Comparison of ENCODE assay signal across 8 cellular contexts in genomic region chr6:118796548-118796947, GRCh38.
DNase-seq lines count a peak whose midpoint lies in the region; TF ChIP-seq lines count a peak whose summit lies in the region.
"Not testable (repeated sequence)": the region's sequence is repeated elsewhere in the genome, so short reads cannot be mapped to it uniquely, and the experiment has no call there.

No MANE protein-coding gene starts in this region.

- H3K27ac ChIP-seq in CD4-positive, alpha-beta memory T cell (ENCODE audit: low read depth, low read length): peak overlapping the region; percentile 36
- H3K27ac ChIP-seq in esophagus squamous epithelium: not testable (repeated sequence)

- H3K9me3 ChIP-seq in CD4-positive, alpha-beta memory T cell (ENCODE audit: control insufficient read depth in 1 of 2, low read length in 2 of 2); esophagus squamous epithelium: not testable (repeated sequence)

- not testable (repeated sequence) for TF ChIP-seq POLR2A in esophagus squamous epithelium (IDR thresholded peaks at IDR 0.05)

- not testable (repeated sequence) for H3K4me3 ChIP-seq in CD4-positive, alpha-beta memory T cell (ENCODE audit: low read length in 2 of 2); esophagus squamous epithelium

- peaks cover 0 to 38% (median 24%) of the 10 kb centered on the region in 8 donors for H3K9me3 Mint-ChIP-seq in CD4-positive, alpha-beta memory T cell
- H3K9me3 Mint-ChIP-seq in activated CD4-positive, alpha-beta memory T cell treated with anti-CD3 and anti-CD28 coated beads for 36 hours: peaks cover 28% of the 10 kb centered on the region

- not testable (repeated sequence) for H3K27me3 Mint-ChIP-seq in CD4-positive, alpha-beta memory T cell; activated CD4-positive, alpha-beta memory T cell treated with anti-CD3 and anti-CD28 coated beads for 36 hours

- H3K4me3 Mint-ChIP-seq in CD4-positive, alpha-beta memory T cell: peak overlapping the region; percentile 58 to 94 (median 80)
- peak overlapping the region; percentile 2 for H3K4me3 Mint-ChIP-seq in activated CD4-positive, alpha-beta memory T cell treated with anti-CD3 and anti-CD28 coated beads for 36 hours

- H3K4me1 Mint-ChIP-seq in CD4-positive, alpha-beta memory T cell: peaks cover 32 to 73% (median 49%) of the 10 kb centered on the region in 4 donors
- peaks cover 34% of the 10 kb centered on the region for H3K4me1 Mint-ChIP-seq in activated CD4-positive, alpha-beta memory T cell treated with anti-CD3 and anti-CD28 coated beads for 36 hours (ENCODE audit: low read depth)

- peak in 2 of 6 experiments; percentile 15 to 17 for TF ChIP-seq CTCF in esophagus squamous epithelium (IDR thresholded peaks at IDR 0.05)

- peaks cover 36% of the 10 kb centered on the region for H3K4me1 ChIP-seq in CD4-positive, alpha-beta memory T cell (ENCODE audit: insufficient read depth, low read length)
- peaks cover 8 to 11% (median 8%) of the 10 kb centered on the region in 3 donors for H3K4me1 ChIP-seq in esophagus squamous epithelium

- 57 to 59% methylated on average over 3 to 5 of the region's 9 CpGs for WGBS in esophagus squamous epithelium, 2 donors

- not testable (repeated sequence) for H3K27me3 ChIP-seq in CD4-positive, alpha-beta memory T cell (ENCODE audit: insufficient read depth, low read length); esophagus squamous epithelium

- peak overlapping the region; percentile 90 to 99 (median 99) for H3K27ac Mint-ChIP-seq in CD4-positive, alpha-beta memory T cell
- peak overlapping the region; percentile 81 for H3K27ac Mint-ChIP-seq in activated CD4-positive, alpha-beta memory T cell treated with anti-CD3 and anti-CD28 coated beads for 36 hours

- H3K36me3 ChIP-seq in CD4-positive, alpha-beta memory T cell (ENCODE audit: insufficient read depth, low read length); esophagus squamous epithelium: not testable (repeated sequence)

- peak; percentile 87 to 94 (median 91) for DNase-seq in CD4-positive, alpha-beta memory T cell
- DNase-seq in LoVo (ENCODE audit: low spot score) (peak; percentile 46), SK-N-DZ (ENCODE audit: low spot score) (peak; percentile 34), esophagus squamous epithelium (lab: John Stamatoyannopoulos, UW) (peak; percentile 14)
- peak; percentile 92 for DNase-seq in activated CD4-positive, alpha-beta memory T cell treated with anti-CD3 and anti-CD28 coated beads for 36 hours
- peak; percentile 90 for DNase-seq in activated effector memory CD4-positive, alpha-beta T cell treated with Interleukin-2 at 50 U/mL for 16 hours
- peak; percentile 27 to 56 for DNase-seq in stimulated activated CD4-positive, alpha-beta T cell treated with anti-CD3 and anti-CD28 coated beads, Interleukin-15, amount 100 ng/mL, for 1 hour (ENCODE audit: low read depth in 1 of 2, low spot score in 1 of 2)
- peak; percentile 78 for DNase-seq in stimulated activated CD8-positive, alpha-beta memory T cell treated with anti-CD3 and anti-CD28 coated beads, Interleukin-4, amount 100 ng/mL, for 48 hours

- CTCF ChIA-PET in CD4-positive, alpha-beta memory T cell (lab: Charles Lee; ENCODE audit: partially characterized antibody): interaction anchor here (0.6 to 4.4 kb wide), 14 partner anchors 10 to 821 kb away, joined by 3 to 24 read pairs (median 10); partner anchors contain the start of gene ASF1A
- CTCF ChIA-PET in activated CD4-positive, alpha-beta memory T cell treated with anti-CD3 and anti-CD28 coated beads for 36 hours (lab: Charles Lee): interaction anchor here (1.0 to 1.7 kb wide), 4 partner anchors 16 to 231 kb away, joined by 3 to 4 read pairs (median 4); no protein-coding TSS in a partner anchor

- H3K36me3 Mint-ChIP-seq in CD4-positive, alpha-beta memory T cell: peaks cover 19 to 36% of the 10 kb centered on the region in 2 donors
- peaks cover 21% of the 10 kb centered on the region for H3K36me3 Mint-ChIP-seq in activated CD4-positive, alpha-beta memory T cell treated with anti-CD3 and anti-CD28 coated beads for 36 hours

- POLR2A ChIA-PET in CD4-positive, alpha-beta memory T cell (lab: Charles Lee; ENCODE audit: partially characterized antibody): interaction anchor here (0.5 to 4.4 kb wide), 18 partner anchors 9 to 778 kb away, joined by 3 to 54 read pairs (median 8); partner anchors contain the start of genes ASF1A, CEP85L, FAM184A and MCM9
- POLR2A ChIA-PET in activated CD4-positive, alpha-beta memory T cell treated with anti-CD3 and anti-CD28 coated beads for 36 hours (lab: Charles Lee): not testable (repeated sequence)

- intact Hi-C loops in CD4-positive, alpha-beta memory T cell (cut with micrococcal nuclease): loop anchor here (1.0 kb wide), 7 partner anchors 8 to 314 kb away; partner anchors contain the start of gene CEP85L
- intact Hi-C loops in activated CD4-positive, alpha-beta memory T cell treated with anti-CD3 and anti-CD28 coated beads for 36 hours (cut with micrococcal nuclease): loop anchor here (1.0 kb wide), 2 partner anchors 8 to 70 kb away; no protein-coding TSS in a partner anchor
- intact Hi-C loops in esophagus squamous epithelium (cut with DNase I): not testable (repeated sequence)

Comparison
In these comparisons a context has a peak if more than half of its experiments do, and no peak if none do; other contexts are left out.
1. DNase-seq: peak in every context shown above with its lines; median percentile 92 in activated CD4-positive, alpha-beta memory T cell treated with anti-CD3 and anti-CD28 coated beads for 36 hours; 91 in CD4-positive, alpha-beta memory T cell; 90 in activated effector memory CD4-positive, alpha-beta T cell treated with Interleukin-2 at 50 U/mL for 16 hours; 78 in stimulated activated CD8-positive, alpha-beta memory T cell treated with anti-CD3 and anti-CD28 coated beads, Interleukin-4, amount 100 ng/mL, for 48 hours; 46 in LoVo; 42 in stimulated activated CD4-positive, alpha-beta T cell treated with anti-CD3 and anti-CD28 coated beads, Interleukin-15, amount 100 ng/mL, for 1 hour; 34 in SK-N-DZ; 14 in esophagus squamous epithelium.